ENCODE assay signal across 16 cellular contexts in genomic region chr2:27685577-27685976, GRCh38.
"Had no signal": no experiment of that assay in that cellular context is flagged by ENCODE, and none has a peak within 500 bp of the region (broad histone marks: within the 10 kb centered on the region; RNA-seq: fewer than 3 reads in every experiment).

No MANE protein-coding gene starts in this region.

- H3K36me3 ChIP-seq: ovary had no signal

- H3K79me2 ChIP-seq: hepatocyte had no signal

- H3K4me2 ChIP-seq: hepatocyte had no signal

- H3K4me3 ChIP-seq: colonic mucosa, esophagus muscularis mucosa, hepatocyte, ovary, stomach, testis, upper lobe of right lung had no signal

- FAIRE-seq: keratinocyte had no signal

- H3K9me3 ChIP-seq: colonic mucosa, esophagus muscularis mucosa, ovary, stomach, testis, upper lobe of right lung had no signal

- H3K27me3 ChIP-seq: colonic mucosa, esophagus muscularis mucosa, hepatocyte, ovary, stomach, testis, upper lobe of right lung had no signal

- H3K27ac ChIP-seq: colonic mucosa, esophagus muscularis mucosa, hepatocyte, ovary, stomach, testis, upper lobe of right lung had no signal

- DNase-seq: activated naive CD4-positive, alpha-beta T cell treated with anti-CD3 and anti-CD28 coated beads, Interleukin-2, amount 50 U/mL, for 16 hours; amniotic stem cell; caudate nucleus; colonic mucosa; midbrain; ovary; stimulated activated CD4-positive, alpha-beta T cell treated with anti-CD3 and anti-CD28 coated beads, Interleukin-1b, Interleukin-23, amount 100 ng/mL, for 48 hours; stomach; testis; upper lobe of right lung had no signal

- H3K4me1 ChIP-seq: colonic mucosa, testis, upper lobe of right lung had no signal

- H2AFZ ChIP-seq: hepatocyte had no signal

- ATAC-seq: activated CD4-positive, CD25-positive, alpha-beta regulatory T cell treated with anti-CD3 and anti-CD28 coated beads, Interleukin-2, amount 50 U/mL, for 24 hours; left lobe of liver; sciatic nerve; upper lobe of right lung had no signal
